In the genomic region with DNA sequence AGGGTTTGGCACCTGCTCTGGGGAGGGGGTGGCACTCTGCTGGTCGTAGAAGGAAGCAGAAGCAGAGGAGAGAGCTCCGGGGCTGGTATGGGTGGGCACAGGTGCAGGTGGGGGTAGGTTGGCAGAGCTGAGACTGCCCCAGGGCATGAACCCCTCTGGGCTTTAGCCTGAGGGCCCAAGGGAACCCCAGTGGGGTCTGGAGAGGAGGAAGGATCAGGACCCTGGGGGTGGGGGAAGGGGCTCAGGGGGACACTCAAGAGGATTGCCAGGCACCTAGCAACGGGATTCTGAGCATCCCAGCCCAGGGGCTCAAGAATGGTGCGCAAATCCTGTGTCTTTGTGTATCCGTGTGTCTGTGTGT, we compare ENCODE assay signal across 33 cellular contexts. TPM values are rescaled to one million over a fixed set of nuclear protein-coding genes. Genes with fewer than 3 reads are reported as not detected.
"Had no signal": no experiment of that assay in that cellular context is flagged by ENCODE, and none has a peak within 500 bp of the region (broad histone marks: within the 10 kb centered on the region; RNA-seq: fewer than 3 reads in every experiment).

No MANE protein-coding gene starts in this region.

- H3K36me3 ChIP-seq: adrenal gland, ascending aorta, brain microvascular endothelial cell, colonic mucosa, esophagus muscularis mucosa, left lung, sigmoid colon, upper lobe of left lung had no signal

- H3K27ac Mint-ChIP-seq: activated CD8-positive, alpha-beta T cell treated with anti-CD3 and anti-CD28 coated beads for 36 hours; activated naive CD8-positive, alpha-beta T cell; effector memory CD8-positive, alpha-beta T cell; immature natural killer cell; naive thymus-derived CD4-positive, alpha-beta T cell; progenitor cell of endocrine pancreas; stimulated activated memory B cell treated with anti-CD40 and anti-IgM and Interleukin-4, amounts not matched to agents 10 μg/mL and 1 μg/mL and 100 μg/mL, for 72 hours; T-helper 1 cell treated with Interleukin-12 subunit alpha and Interleukin-12 subunit beta and Interleukin-4 antibody, amounts not matched to agents 30 μg/mL and 1 μg/mL, for 36 hours had no signal

- H3K4me3 ChIP-seq: adrenal gland, ascending aorta, colonic mucosa, dorsolateral prefrontal cortex, esophagus muscularis mucosa, hepatocyte, left lung, lung, sigmoid colon, smooth muscle cell, upper lobe of left lung had no signal

- ATAC-seq: activated CD8-positive, alpha-beta T cell treated with anti-CD3 and anti-CD28 coated beads for 36 hours; effector memory CD8-positive, alpha-beta T cell; left lung; naive thymus-derived CD4-positive, alpha-beta T cell had no signal

- H3K9me3 Mint-ChIP-seq: activated CD8-positive, alpha-beta T cell treated with anti-CD3 and anti-CD28 coated beads for 36 hours; effector memory CD8-positive, alpha-beta T cell; immature natural killer cell; naive thymus-derived CD4-positive, alpha-beta T cell; neural crest cell; stimulated activated memory B cell treated with anti-CD40 and anti-IgM and Interleukin-4, amounts not matched to agents 10 μg/mL and 1 μg/mL and 100 μg/mL, for 72 hours; T-helper 1 cell treated with Interleukin-12 subunit alpha and Interleukin-12 subunit beta and Interleukin-4 antibody, amounts not matched to agents 30 μg/mL and 1 μg/mL, for 36 hours had no signal

- DNase-seq: activated CD4-positive, alpha-beta T cell treated with anti-CD3 and anti-CD28 coated beads for 4 hours; activated CD4-positive, CD25-positive, alpha-beta regulatory T cell; activated CD8-positive, alpha-beta T cell treated with anti-CD3 and anti-CD28 coated beads for 36 hours; activated T-cell treated with anti-CD3 and anti-CD28 coated beads, Interleukin-2, amount 50 U/mL, for 1 hour; adrenal gland; brain microvascular endothelial cell; caudate nucleus; colonic mucosa; dorsolateral prefrontal cortex; effector memory CD8-positive, alpha-beta T cell; glutamatergic neuron; immature natural killer cell; left lung; naive thymus-derived CD4-positive, alpha-beta T cell; occipital lobe; retina; sigmoid colon; stimulated activated CD4-positive, alpha-beta T cell treated with anti-CD3 and anti-CD28 coated beads, Interleukin-15, amount 100 ng/mL, for 24 hours; T1000; upper lobe of left lung had no signal

- H2AFZ ChIP-seq: hepatocyte had no signal

- H3K79me2 ChIP-seq: hepatocyte had no signal

- H3K27me3 ChIP-seq: ascending aorta, brain microvascular endothelial cell, colonic mucosa, hepatocyte, upper lobe of left lung had no signal

- H3K4me1 ChIP-seq: adrenal gland, ascending aorta, colonic mucosa, esophagus muscularis mucosa, left lung, sigmoid colon, upper lobe of left lung had no signal

- H3K27ac ChIP-seq: adrenal gland, ascending aorta, brain microvascular endothelial cell, colonic mucosa, dorsolateral prefrontal cortex, esophagus muscularis mucosa, hepatocyte, left lung, sigmoid colon, upper lobe of left lung had no signal

- H3K4me1 Mint-ChIP-seq: immature natural killer cell; naive thymus-derived CD4-positive, alpha-beta T cell; neural crest cell had no signal

- H3K4me3 Mint-ChIP-seq: activated CD8-positive, alpha-beta T cell treated with anti-CD3 and anti-CD28 coated beads for 36 hours; activated naive CD8-positive, alpha-beta T cell; effector memory CD8-positive, alpha-beta T cell; immature natural killer cell; naive thymus-derived CD4-positive, alpha-beta T cell; neural crest cell; stimulated activated memory B cell treated with anti-CD40 and anti-IgM and Interleukin-4, amounts not matched to agents 10 μg/mL and 1 μg/mL and 100 μg/mL, for 72 hours; T-helper 1 cell treated with Interleukin-12 subunit alpha and Interleukin-12 subunit beta and Interleukin-4 antibody, amounts not matched to agents 30 μg/mL and 1 μg/mL, for 36 hours had no signal

- H3K27me3 Mint-ChIP-seq: activated CD8-positive, alpha-beta T cell treated with anti-CD3 and anti-CD28 coated beads for 36 hours; activated naive CD8-positive, alpha-beta T cell; naive thymus-derived CD4-positive, alpha-beta T cell; progenitor cell of endocrine pancreas had no signal

- H3K36me3 Mint-ChIP-seq: activated naive CD8-positive, alpha-beta T cell; immature natural killer cell; naive thymus-derived CD4-positive, alpha-beta T cell; stimulated activated memory B cell treated with anti-CD40 and anti-IgM and Interleukin-4, amounts not matched to agents 10 μg/mL and 1 μg/mL and 100 μg/mL, for 72 hours had no signal

- H3K9me3 ChIP-seq: adrenal gland, ascending aorta, colonic mucosa, esophagus muscularis mucosa, left lung, sigmoid colon, upper lobe of left lung had no signal

- H3K4me2 ChIP-seq: hepatocyte, smooth muscle cell had no signal

RNA-seq across cellular contexts. Expression of a gene that starts 6.3 kb away (rescaled TPM):
- total RNA-seq: activated CD8-positive, alpha-beta T cell treated with anti-CD3 and anti-CD28 coated beads for 36 hours; adrenal gland; ascending aorta; dorsolateral prefrontal cortex; esophagus muscularis mucosa; frontal cortex; naive thymus-derived CD4-positive, alpha-beta T cell; neural crest cell; occipital lobe; sigmoid colon; subcutaneous adipose tissue had no signal
- polyA plus RNA-seq: immature natural killer cell; naive thymus-derived CD4-positive, alpha-beta T cell had no signal

RNA-seq across cellular contexts. Expression of a gene that starts 17.6 kb away (rescaled TPM):
- total RNA-seq: adrenal gland, ascending aorta, esophagus muscularis mucosa, frontal cortex, neural crest cell, sigmoid colon, smooth muscle cell, subcutaneous adipose tissue had no signal
- polyA plus RNA-seq: smooth muscle cell had no signal

RNA-seq across cellular contexts. Expression of a gene that starts 28.6 kb away (rescaled TPM):
- total RNA-seq: activated CD8-positive, alpha-beta T cell treated with anti-CD3 and anti-CD28 coated beads for 36 hours; adrenal gland; ascending aorta; esophagus muscularis mucosa; frontal cortex; kidney epithelial cell; left lung; lung; naive thymus-derived CD4-positive, alpha-beta T cell; neural crest cell; occipital lobe; progenitor cell of endocrine pancreas; sigmoid colon; smooth muscle cell; subcutaneous adipose tissue; upper lobe of left lung had no signal
- polyA plus RNA-seq: adrenal gland; immature natural killer cell; lung; naive thymus-derived CD4-positive, alpha-beta T cell; smooth muscle cell had no signal
